ENCODE assay signal across 8 cellular contexts in the genomic region with DNA sequence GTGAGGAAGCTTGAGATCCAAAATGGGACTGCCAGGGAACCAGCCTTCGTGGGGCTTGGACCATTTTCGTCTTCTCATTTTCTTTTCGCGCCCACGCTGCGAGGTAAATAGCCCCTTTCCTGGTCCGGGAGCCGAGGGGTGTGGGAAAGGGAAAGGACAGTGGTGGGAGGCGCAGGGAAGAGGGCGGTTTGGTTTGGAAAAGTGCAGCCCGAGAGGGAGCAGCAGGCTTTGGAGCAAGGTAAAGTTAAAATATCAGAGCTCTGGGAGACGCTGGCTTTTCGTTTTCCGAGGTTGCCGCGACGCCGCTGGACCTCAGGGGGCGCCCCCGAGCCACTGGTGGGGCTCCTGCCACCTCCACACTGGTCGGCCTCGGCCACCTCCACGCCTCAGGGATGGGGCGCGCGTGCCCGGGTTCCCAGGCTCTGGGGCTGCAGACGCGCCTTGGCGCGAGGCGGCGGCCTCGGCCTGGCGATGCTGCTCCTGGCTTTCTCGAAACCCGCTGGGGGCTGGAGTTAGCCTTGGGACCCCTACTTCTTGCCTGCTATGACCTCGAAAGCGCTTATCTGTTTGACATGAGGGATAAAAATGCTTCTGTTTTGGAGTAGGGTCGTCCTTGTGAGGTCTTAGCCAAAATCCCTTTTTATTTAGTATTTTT. TPM values are rescaled to one million over a fixed set of nuclear protein-coding genes. Genes with fewer than 3 reads are reported as not detected.
A peak's percentile ranks its signal among the peaks of the same experiment; 100 is the strongest.
DNase-seq lines count a peak whose midpoint lies in the region; ATAC-seq and TF ChIP-seq lines count a peak whose summit lies in the region.

No MANE protein-coding gene starts in this region.

- H3K36me3 Mint-ChIP-seq in activated T-cell treated with anti-CD3 and anti-CD28 coated beads, Interleukin-2, amount 50 U/mL, for 4 hours (ENCODE audit: insufficient read depth), result no peaks in the 10 kb centered on the region

- peak; percentile 35 to 36 for DNase-seq in activated T-cell treated with anti-CD3 and anti-CD28 coated beads, Interleukin-2, amount 50 U/mL, for 48 hours
- no peak for DNase-seq in activated T-cell treated with anti-CD3 and anti-CD28 coated beads, Interleukin-2, amount 50 U/mL, for 4 hours
- DNase-seq in adrenal gland (peak; percentile 86 to 89 (median 87)), left ventricle myocardium inferior (peak; percentile 88), pons (ENCODE audit: low spot score) (peak; percentile 24)

- no peaks in the 10 kb centered on the region for H3K9me3 ChIP-seq in adrenal gland (replicated peaks in 1 of 3)
- H3K9me3 ChIP-seq in left ventricle myocardium inferior (replicated peaks), result no peaks in the 10 kb centered on the region

- H3K36me3 ChIP-seq in adrenal gland (replicated peaks in 1 of 2), result no peaks in the 10 kb centered on the region
- no peaks in the 10 kb centered on the region for H3K36me3 ChIP-seq in left ventricle myocardium inferior

- peak overlapping the region in 3 of 5 donors; percentile 51 to 73 (median 65) for H3K27ac ChIP-seq in adrenal gland
- H3K27ac ChIP-seq in left ventricle myocardium inferior (replicated peaks), result peak overlapping the region; percentile 99

- TF ChIP-seq POLR2A in adrenal gland (IDR thresholded peaks at IDR 0.05), result peak in 1 of 2 donors; percentile 36

- peaks cover 12% of the 10 kb centered on the region for H3K4me1 Mint-ChIP-seq in activated T-cell treated with anti-CD3 and anti-CD28 coated beads, Interleukin-2, amount 50 U/mL, for 4 hours (ENCODE audit: low read depth)

- H3K4me3 ChIP-seq in adrenal gland, result peak overlapping the region in 2 of 4 donors; percentile 71 to 93
- H3K4me3 ChIP-seq in left ventricle myocardium inferior, result peak overlapping the region; percentile 85

- H3K27me3 Mint-ChIP-seq in activated T-cell treated with anti-CD3 and anti-CD28 coated beads, Interleukin-2, amount 50 U/mL, for 4 hours (ENCODE audit: low read depth), result peaks cover 50% of the 10 kb centered on the region

- intact Hi-C loops in adrenal gland (cut with DNase I) (loop anchor here (5.0 to 10.0 kb wide), 6 partner anchors 70 to 623 kb away; no protein-coding TSS in a partner anchor), left ventricle myocardium inferior (cut with micrococcal nuclease) (loop anchor here (5.0 to 10.0 kb wide), 2 partner anchors 290 to 623 kb away; no protein-coding TSS in a partner anchor)

- no peaks in the 10 kb centered on the region for H3K9me3 Mint-ChIP-seq in activated T-cell treated with anti-CD3 and anti-CD28 coated beads, Interleukin-2, amount 50 U/mL, for 4 hours

- TF ChIP-seq CTCF in adrenal gland (IDR thresholded peaks at IDR 0.05) (peak; percentile 58 to 85 (median 71)), left ventricle myocardium inferior (IDR thresholded peaks at IDR 0.05; ENCODE audit: borderline replicate concordance) (peak; percentile 93)

- WGBS in adrenal gland, 4 donors, result 2 to 5% (median 4%) methylated on average over 15 to 40 of the region's 40 CpGs

- no peak for ATAC-seq in activated T-cell treated with anti-CD3 and anti-CD28 coated beads, Interleukin-2, amount 50 U/mL, for 4 hours
- ATAC-seq in GM19324 (IDR thresholded peaks at IDR 0.05; ENCODE audit: low FRiP score, unreplicated experiment) (no peak), HG03196 (IDR thresholded peaks at IDR 0.05; ENCODE audit: unreplicated experiment) (no peak), HG03520 (IDR thresholded peaks at IDR 0.05; ENCODE audit: unreplicated experiment) (no peak)

- no peaks in the 10 kb centered on the region for H3K27me3 ChIP-seq in adrenal gland
- no peaks in the 10 kb centered on the region for H3K27me3 ChIP-seq in left ventricle myocardium inferior (ENCODE audit: low read depth)

- H3K4me1 ChIP-seq in adrenal gland (replicated peaks in 1 of 2) (peaks cover 0 to 21% of the 10 kb centered on the region in 2 donors), left ventricle myocardium inferior (peaks cover 91% of the 10 kb centered on the region)

- H3K4me3 Mint-ChIP-seq in activated T-cell treated with anti-CD3 and anti-CD28 coated beads, Interleukin-2, amount 50 U/mL, for 4 hours, result no peak overlapping the region

RNA-seq across cellular contexts. Expression of a gene that starts 3.2 kb away (rescaled TPM):
- total RNA-seq in activated T-cell treated with anti-CD3 and anti-CD28 coated beads, Interleukin-2, amount 50 U/mL, for 4 hours, result under 1 TPM; 0.10 to 0.19 (median 0.13) TPM
- total RNA-seq in adrenal gland (100 to 1,000 TPM in 2 of 8 donors, 10 to 100 TPM in 6; 57.6 to 119 (median 78.7) TPM), left ventricle myocardium inferior (29.6 TPM)
- polyA plus RNA-seq in adrenal gland, result 10 to 100 TPM in 1 of 3 donors, 1 to 10 TPM in 2; 6.3 to 32.6 (median 9.0) TPM

Comparison
In these comparisons a context has a peak if more than half of its experiments do, and no peak if none do; other contexts are left out.
1. RNA of a gene that starts 3.2 kb away (total RNA-seq): 57.6 to 119 TPM in adrenal gland and 29.6 TPM in left ventricle myocardium inferior (single experiment); 0.10 to 0.19 TPM in activated T-cell treated with anti-CD3 and anti-CD28 coated beads, Interleukin-2, amount 50 U/mL, for 4 hours; every median in the first group is over 10 times any median in the second.